12 cellular contexts compared by ENCODE assay signal in genomic region chr3:106206613-106207012, GRCh38.
DNase-seq lines count a peak whose midpoint lies in the region; ATAC-seq and TF ChIP-seq lines count a peak whose summit lies in the region.
"Had no signal": no experiment of that assay in that cellular context is flagged by ENCODE, and none has a peak within 500 bp of the region (broad histone marks: within the 10 kb centered on the region; RNA-seq: fewer than 3 reads in every experiment).

No MANE protein-coding gene starts in this region.

- intact Hi-C loops in CD8-positive, alpha-beta T cell (cut with DNase I, micrococcal nuclease), result loop anchor here in 1 of 2 experiments (1.0 to 5.0 kb wide), 4 partner anchors 29 to 520 kb away; no protein-coding TSS in a partner anchor
- intact Hi-C loops in activated T-helper 2 cell treated with anti-CD3 and anti-CD28 coated beads, Interferon-gamma antibody, Interleukin-2, Interleukin-4, amounts not matched to agents 10 μg/mL and 5 μg/mL and 100 μg/mL, durations not matched to agents 14 hours and 24 hours and 36 hours (cut with micrococcal nuclease), result loop anchor here (1.0 to 5.0 kb wide), 6 partner anchors 9 to 338 kb away; partner anchors contain the start of gene CBLB
- intact Hi-C loops in natural killer cell (cut with micrococcal nuclease), result no loop called here

- POLR2A ChIA-PET in CD8-positive, alpha-beta T cell (lab: Charles Lee), result interaction anchor here (0.7 to 1.7 kb wide), 5 partner anchors 9 to 456 kb away, joined by 3 to 6 read pairs (median 3); no protein-coding TSS in a partner anchor

- H3K27me3 ChIP-seq in CD8-positive, alpha-beta T cell (ENCODE audit: insufficient read depth, low read length), result no peaks in the 10 kb centered on the region
- H3K27me3 ChIP-seq in gastroesophageal sphincter (no peaks in the 10 kb centered on the region), SJCRH30 (no peaks in the 10 kb centered on the region)

- ATAC-seq in CD8-positive, alpha-beta T cell, result peak; percentile 34
- ATAC-seq in GM21737 (IDR thresholded peaks at IDR 0.05; ENCODE audit: unreplicated experiment) (peak; percentile 15), natural killer cell (no peak), HG03521 (IDR thresholded peaks at IDR 0.05; ENCODE audit: unreplicated experiment) (no peak), gastroesophageal sphincter (no peak)

- no peak for TF ChIP-seq EP300 in gastroesophageal sphincter (IDR thresholded peaks at IDR 0.05)

- no peaks in the 10 kb centered on the region for H3K36me3 ChIP-seq in CD8-positive, alpha-beta T cell (ENCODE audit: insufficient read depth, low read length)
- no peaks in the 10 kb centered on the region for H3K36me3 ChIP-seq in gastroesophageal sphincter
- no peaks in the 10 kb centered on the region for H3K36me3 ChIP-seq in SJCRH30

- H3K4me1 ChIP-seq in CD8-positive, alpha-beta T cell (ENCODE audit: insufficient read depth, low read length), result peaks cover 24% of the 10 kb centered on the region
- H3K4me1 ChIP-seq in gastroesophageal sphincter (no peaks in the 10 kb centered on the region), SJCRH30 (0 out of 2 replicates have a peak, but pooled peaks cover 2% of the 10 kb centered on the region)

- CTCF ChIA-PET in CD8-positive, alpha-beta T cell (lab: Charles Lee), result no interaction called here

- 67 to 70% methylated on average over 5 of the region's 5 CpGs for WGBS in gastroesophageal sphincter (ENCODE audit: low coverage in 1 of 2), 2 donors

- no peak overlapping the region for H3K27ac ChIP-seq in CD8-positive, alpha-beta T cell (ENCODE audit: low read depth, low read length)
- H3K27ac ChIP-seq in gastroesophageal sphincter (no peak overlapping the region), SJCRH30 (no peak overlapping the region)

- peak overlapping the region; percentile 76 for H3K4me3 Mint-ChIP-seq in CD8-positive, alpha-beta T cell
- H3K4me3 Mint-ChIP-seq in activated T-helper 2 cell treated with anti-CD3 and anti-CD28 coated beads, Interferon-gamma antibody, Interleukin-2, Interleukin-4, amounts not matched to agents 10 μg/mL and 5 μg/mL and 100 μg/mL, durations not matched to agents 14 hours and 24 hours and 36 hours (ENCODE audit: low read depth), result peak overlapping the region; percentile 51
- H3K4me3 Mint-ChIP-seq in natural killer cell, result no peak overlapping the region

- H3K9me3 Mint-ChIP-seq in CD8-positive, alpha-beta T cell, result peaks cover 8% of the 10 kb centered on the region
- peaks cover 20% of the 10 kb centered on the region for H3K9me3 Mint-ChIP-seq in activated T-helper 2 cell treated with anti-CD3 and anti-CD28 coated beads, Interferon-gamma antibody, Interleukin-2, Interleukin-4, amounts not matched to agents 10 μg/mL and 5 μg/mL and 100 μg/mL, durations not matched to agents 14 hours and 24 hours and 36 hours
- no peaks in the 10 kb centered on the region for H3K9me3 Mint-ChIP-seq in natural killer cell

- no peaks in the 10 kb centered on the region for H3K9me3 ChIP-seq in CD8-positive, alpha-beta T cell (ENCODE audit: low read length)
- no peaks in the 10 kb centered on the region for H3K9me3 ChIP-seq in gastroesophageal sphincter
- H3K9me3 ChIP-seq in SJCRH30 (replicated peaks), result no peaks in the 10 kb centered on the region

- peak overlapping the region; percentile 89 for H3K27ac Mint-ChIP-seq in CD8-positive, alpha-beta T cell
- peak overlapping the region; percentile 86 for H3K27ac Mint-ChIP-seq in activated T-helper 2 cell treated with anti-CD3 and anti-CD28 coated beads, Interferon-gamma antibody, Interleukin-2, Interleukin-4, amounts not matched to agents 10 μg/mL and 5 μg/mL and 100 μg/mL, durations not matched to agents 14 hours and 24 hours and 36 hours
- H3K27ac Mint-ChIP-seq in natural killer cell, result peak overlapping the region; percentile 75 to 78

- no peaks in the 10 kb centered on the region for H3K27me3 Mint-ChIP-seq in CD8-positive, alpha-beta T cell (ENCODE audit: low read depth)
- no peaks in the 10 kb centered on the region for H3K27me3 Mint-ChIP-seq in activated T-helper 2 cell treated with anti-CD3 and anti-CD28 coated beads, Interferon-gamma antibody, Interleukin-2, Interleukin-4, amounts not matched to agents 10 μg/mL and 5 μg/mL and 100 μg/mL, durations not matched to agents 14 hours and 24 hours and 36 hours (ENCODE audit: low read depth)
- H3K27me3 Mint-ChIP-seq in natural killer cell (ENCODE audit: low read depth in 2 of 2), result no peaks in the 10 kb centered on the region

- TF ChIP-seq CTCF in CD8-positive, alpha-beta T cell (IDR thresholded peaks at IDR 0.05), result no peak
- TF ChIP-seq CTCF in natural killer cell (IDR thresholded peaks at IDR 0.05) (no peak), gastroesophageal sphincter (IDR thresholded peaks at IDR 0.05) (no peak)

- H3K4me3 ChIP-seq in CD8-positive, alpha-beta T cell (ENCODE audit: low read depth, low read length), result no peak overlapping the region
- H3K4me3 ChIP-seq in gastroesophageal sphincter, result no peak overlapping the region
- H3K4me3 ChIP-seq in SJCRH30, result no peak overlapping the region

- no peak for TF ChIP-seq POLR2A in gastroesophageal sphincter (IDR thresholded peaks at IDR 0.05)

- DNase-seq in CD8-positive, alpha-beta T cell, result no peak
- DNase-seq in activated T-helper 2 cell treated with anti-CD3 and anti-CD28 coated beads, Interferon-gamma antibody, Interleukin-2, Interleukin-4, amounts not matched to agents 10 μg/mL and 5 μg/mL and 100 μg/mL, durations not matched to agents 14 hours and 24 hours and 36 hours (ENCODE audit: low spot score), result no peak
- DNase-seq in natural killer cell, result no peak
- DNase-seq in activated effector memory CD4-positive, alpha-beta T cell treated with anti-CD3 and anti-CD28 coated beads, Interleukin-2, amount 50 U/mL, for 16 hours, result no peak
- DNase-seq in SJCRH30, result no peak
- DNase-seq: cortex of kidney, H7, hippocampal formation, midbrain had no signal

- peaks cover 40% of the 10 kb centered on the region for H3K4me1 Mint-ChIP-seq in CD8-positive, alpha-beta T cell (ENCODE audit: low read depth)
- H3K4me1 Mint-ChIP-seq in activated T-helper 2 cell treated with anti-CD3 and anti-CD28 coated beads, Interferon-gamma antibody, Interleukin-2, Interleukin-4, amounts not matched to agents 10 μg/mL and 5 μg/mL and 100 μg/mL, durations not matched to agents 14 hours and 24 hours and 36 hours (ENCODE audit: low read depth), result peaks cover 51% of the 10 kb centered on the region
- H3K4me1 Mint-ChIP-seq in natural killer cell, result peaks cover 19 to 20% of the 10 kb centered on the region in 2 donors

- no peaks in the 10 kb centered on the region for H3K36me3 Mint-ChIP-seq in CD8-positive, alpha-beta T cell
- H3K36me3 Mint-ChIP-seq in activated T-helper 2 cell treated with anti-CD3 and anti-CD28 coated beads, Interferon-gamma antibody, Interleukin-2, Interleukin-4, amounts not matched to agents 10 μg/mL and 5 μg/mL and 100 μg/mL, durations not matched to agents 14 hours and 24 hours and 36 hours (ENCODE audit: low read depth), result peaks cover 19% of the 10 kb centered on the region
- H3K36me3 Mint-ChIP-seq in natural killer cell, result no peaks in the 10 kb centered on the region

Comparison
In these comparisons a context has a peak if more than half of its experiments do, and no peak if none do; other contexts are left out.
1. ATAC-seq: peak in CD8-positive, alpha-beta T cell (single experiment) and GM21737 (single experiment); none in natural killer cell (0 of 3), HG03521 (single experiment) and gastroesophageal sphincter (single experiment).
2. Peak in every context shown above with its lines, with median percentiles within 50 percentile points of each other: H3K27ac Mint-ChIP-seq.